In genomic region chr15:40769310-40770146, GRCh38 we compare ENCODE assay signal across 9 cellular contexts. TPM values are rescaled to one million over a fixed set of nuclear protein-coding genes. Genes with fewer than 3 reads are reported as not detected.
DNase-seq lines count a peak whose midpoint lies in the region; ATAC-seq, FAIRE-seq and TF ChIP-seq lines count a peak whose summit lies in the region.
"Had no signal": no experiment of that assay in that cellular context is flagged by ENCODE, and none has a peak within 500 bp of the region (broad histone marks: within the 10 kb centered on the region; RNA-seq: fewer than 3 reads in every experiment).

Gene C15orf62 (plus strand): TSS chr15:40769980. CDS start chr15:40770496, 516 bp downstream.

- H3K27ac ChIP-seq in small intestine (ENCODE audit: low read depth in 1 of 2, low read length in 1 of 2), result peak within 1 kb of the TSS; percentile 85 to 91
- H3K27ac ChIP-seq: VCaP had no signal

- CTCF ChIA-PET in HEK293T (lab: Yijun Ruan, JAX), result interaction anchor here (1.2 kb wide), 1 partner anchor 13 kb away, joined by 3 read pairs; no protein-coding TSS in a partner anchor

- no peak within 1 kb of the TSS for H3K4me3 ChIP-seq in fibroblast of the aortic adventitia (ENCODE audit: low read depth, low read length)
- H3K4me3 ChIP-seq in small intestine (ENCODE audit: low read depth in 1 of 2, low read length in 2 of 2), result no peak within 1 kb of the TSS

- POLR2A ChIA-PET in HEK293T (lab: Yijun Ruan, JAX), result interaction anchor here (0.9 kb wide), 1 partner anchor 8 kb away, joined by 3 read pairs; no protein-coding TSS in a partner anchor

- no peak for TF ChIP-seq CTCF in fibroblast of the aortic adventitia (IDR thresholded peaks at IDR 0.05; ENCODE audit: insufficient read depth, low read length)

- no peaks in the 10 kb centered on the region for H3K27me3 ChIP-seq in small intestine (ENCODE audit: control insufficient read depth in 2 of 2, insufficient read depth in 2 of 2, low read length in 2 of 2)

- no peaks in the 10 kb centered on the region for H3K9me3 ChIP-seq in small intestine (ENCODE audit: control insufficient read depth, low read depth)

- ATAC-seq in GM18498 (IDR thresholded peaks at IDR 0.05; ENCODE audit: unreplicated experiment) (peak; percentile 29), HG02678 (IDR thresholded peaks at IDR 0.05; ENCODE audit: unreplicated experiment) (peak; percentile 51)

- peaks cover 7% of the 10 kb centered on the region in 2 donors for H3K36me3 ChIP-seq in small intestine (ENCODE audit: control insufficient read depth in 2 of 2, insufficient read depth in 2 of 2, low read length in 2 of 2)

- DNase-seq in NCI-H524 (lab: John Stamatoyannopoulos, UW), result peak; percentile 50 to 71
- peak; percentile 57 for DNase-seq in activated T-cell treated with anti-CD3 and anti-CD28 coated beads for 48 hours (ENCODE audit: low read depth)
- peak; percentile 65 for DNase-seq in fibroblast of the aortic adventitia (ENCODE audit: low read depth)
- peak; percentile 79 for DNase-seq in small intestine
- no peak for DNase-seq in frontal cortex (ENCODE audit: low spot score in 2 of 2)
- no peak for DNase-seq in HEK293T (ENCODE audit: extremely low spot score)

- no peak for FAIRE-seq in small intestine (lab: Jason Lieb, UNC)
- no peak for FAIRE-seq in frontal cortex (lab: Jason Lieb, UNC)

- WGBS in small intestine, 3 donors, result 9 to 35% (median 28%) methylated on average over 26 to 27 of the region's 27 CpGs

- H3K4me1 ChIP-seq in small intestine (ENCODE audit: control insufficient read depth in 2 of 2, insufficient read depth in 1 of 2, low read depth in 1 of 2, low read length in 1 of 2), result peaks cover 0 to 2% of the 10 kb centered on the region in 2 donors

TF ChIP-seq in HEK293T, 16 proteins besides CTCF, POLR2A, EP300 and RAD21:
- TF ChIP-seq ZNF384 (IDR thresholded peaks at IDR 0.05) (no peak), PKNOX1 (IDR thresholded peaks at IDR 0.05) (no peak), CTBP1 (IDR thresholded peaks at IDR 0.05; ENCODE audit: borderline replicate concordance) (no peak), FOXA1 (IDR thresholded peaks at IDR 0.05) (no peak), SP1 (IDR thresholded peaks at IDR 0.05) (no peak), BHLHE40 (IDR thresholded peaks at IDR 0.05; ENCODE audit: borderline replicate concordance) (no peak), TARDBP (IDR thresholded peaks at IDR 0.05) (no peak), ELF4 (IDR thresholded peaks at IDR 0.05) (no peak), HDGF (IDR thresholded peaks at IDR 0.05; ENCODE audit: borderline replicate concordance) (no peak), L3MBTL2 (conservative IDR thresholded peaks at IDR 0.05) (no peak), NFRKB (IDR thresholded peaks at IDR 0.05) (no peak), LEF1 (IDR thresholded peaks at IDR 0.05; ENCODE audit: borderline replicate concordance) (no peak), FOXK2 (IDR thresholded peaks at IDR 0.05) (no peak), SUZ12 (IDR thresholded peaks at IDR 0.05) (no peak), FOXM1 (IDR thresholded peaks at IDR 0.05; ENCODE audit: borderline replicate concordance) (no peak)

RNA-seq across cellular contexts. Expression of gene C15orf62, which starts in this region (rescaled TPM):
- 0.18 and 0.57 TPM in 2 replicates for total RNA-seq in fibroblast of the aortic adventitia (ENCODE audit: low replicate concordance)
- under 1 TPM in 2 of 3 donors, not detected in 1; 0.88 to 0.89 TPM for polyA plus RNA-seq in small intestine
- total RNA-seq in frontal cortex, result not detected

Comparison
In these comparisons a context has a peak if more than half of its experiments do, and no peak if none do; other contexts are left out.
1. Peak in DNase-seq in fibroblast of the aortic adventitia; RNA of the gene not detected or under 1 TPM.
2. Peak in DNase-seq and H3K27ac ChIP-seq in small intestine; RNA of the gene not detected or under 1 TPM.
3. DNase-seq: peak in NCI-H524 (2 of 2) and activated T-cell treated with anti-CD3 and anti-CD28 coated beads for 48 hours (single experiment); none in frontal cortex (0 of 2) and HEK293T (single experiment).